In genomic region chr14:80310950-80311349, GRCh38 we compare ENCODE assay signal across 18 cellular contexts.
A peak's percentile ranks its signal among the peaks of the same experiment; 100 is the strongest.
DNase-seq lines count a peak whose midpoint lies in the region; ATAC-seq and TF ChIP-seq lines count a peak whose summit lies in the region.
"Had no signal": no experiment of that assay in that cellular context is flagged by ENCODE, and none has a peak within 500 bp of the region (broad histone marks: within the 10 kb centered on the region; RNA-seq: fewer than 3 reads in every experiment).

No MANE protein-coding gene starts in this region.

- H3K4me1 ChIP-seq in osteoblast (ENCODE audit: insufficient read depth, low read length), result peaks cover 18% of the 10 kb centered on the region

- H3K9me3 ChIP-seq in osteoblast (ENCODE audit: low read depth, low read length), result no peaks in the 10 kb centered on the region
- H3K9me3 ChIP-seq: mucosa of descending colon had no signal

- no peak for TF ChIP-seq CTCF in fibroblast of mammary gland (conservative IDR thresholded peaks at IDR 0.05; ENCODE audit: control insufficient read depth, insufficient read depth, low read depth, low read length)
- TF ChIP-seq CTCF in osteoblast (IDR thresholded peaks at IDR 0.05; ENCODE audit: extremely low read depth, low read depth, low read length), result no peak

- H3K27ac ChIP-seq in osteoblast (ENCODE audit: low read depth, low read length), result no peak overlapping the region

- peak overlapping the region; percentile 33 for H3K4me2 ChIP-seq in osteoblast (ENCODE audit: insufficient read depth, low read length)

- no peaks in the 10 kb centered on the region for H4K20me1 ChIP-seq in osteoblast (ENCODE audit: insufficient read depth, low read length)

- in situ Hi-C loops in SK-MEL-5 (cut with HindIII; ENCODE audit: low pct_unique_long_range_greater_than_20kb, low sequenced_read_pairs), result no loop called here

- H3K79me2 ChIP-seq in osteoblast (ENCODE audit: insufficient read depth, low read length), result no peaks in the 10 kb centered on the region

- H3K36me3 ChIP-seq in osteoblast (ENCODE audit: insufficient read depth, low read length), result no peaks in the 10 kb centered on the region

- DNase-seq in Daoy (ENCODE audit: low read depth) (peak; percentile 21), SK-MEL-5 (ENCODE audit: low read depth, low spot score) (peak; percentile 85), fibroblast of mammary gland (ENCODE audit: low read depth) (peak; percentile 61), osteoblast (ENCODE audit: insufficient read length, low spot score, missing footprints) (no peak), DMS114 treated with DMSO at 0.1 percent for 48 hours (lab: John Stamatoyannopoulos, UW; ENCODE audit: unreplicated experiment) (no peak)
- DNase-seq in activated naive CD4-positive, alpha-beta T cell treated with Interleukin-2 at 50 U/mL for 16 hours, result no peak
- DNase-seq: activated CD4-positive, alpha-beta T cell treated with anti-CD3 and anti-CD28 coated beads, Interleukin-2, amount 50 U/mL, for 4 hours; aorta; DND-41; GOT3; mucosa of descending colon; NCI-H1436; NCI-H526; SHP77 had no signal

- H3K4me3 ChIP-seq in fibroblast of mammary gland (ENCODE audit: control insufficient read depth, low read depth, low read length) (no peak overlapping the region), osteoblast (ENCODE audit: insufficient read depth, low read length) (no peak overlapping the region)
- H3K4me3 ChIP-seq: mucosa of descending colon had no signal

- H3K27me3 ChIP-seq in osteoblast (ENCODE audit: insufficient read depth, low read length), result no peaks in the 10 kb centered on the region

- H2AFZ ChIP-seq in osteoblast (ENCODE audit: low read length), result peak overlapping the region; percentile 9

- ATAC-seq in GM19023 (IDR thresholded peaks at IDR 0.05; ENCODE audit: unreplicated experiment) (no peak), GM18520 (IDR thresholded peaks at IDR 0.05; ENCODE audit: unreplicated experiment) (no peak)
- ATAC-seq: left lobe of liver; mucosa of descending colon; stimulated activated effector memory CD8-positive, alpha-beta T cell treated with anti-CD3 and anti-CD28 coated beads, Interleukin-12 subunit alpha, Interleukin-12 subunit beta, amount 100 ng/mL, for 72 hours had no signal

Comparison
In these comparisons a context has a peak if more than half of its experiments do, and no peak if none do; other contexts are left out.
1. DNase-seq: peak in Daoy (single experiment), SK-MEL-5 (single experiment) and fibroblast of mammary gland (single experiment); none in osteoblast (single experiment), activated naive CD4-positive, alpha-beta T cell treated with Interleukin-2 at 50 U/mL for 16 hours (single experiment) and DMS114 treated with DMSO at 0.1 percent for 48 hours (single experiment).